8 cellular contexts compared by ENCODE assay signal in the genomic region with DNA sequence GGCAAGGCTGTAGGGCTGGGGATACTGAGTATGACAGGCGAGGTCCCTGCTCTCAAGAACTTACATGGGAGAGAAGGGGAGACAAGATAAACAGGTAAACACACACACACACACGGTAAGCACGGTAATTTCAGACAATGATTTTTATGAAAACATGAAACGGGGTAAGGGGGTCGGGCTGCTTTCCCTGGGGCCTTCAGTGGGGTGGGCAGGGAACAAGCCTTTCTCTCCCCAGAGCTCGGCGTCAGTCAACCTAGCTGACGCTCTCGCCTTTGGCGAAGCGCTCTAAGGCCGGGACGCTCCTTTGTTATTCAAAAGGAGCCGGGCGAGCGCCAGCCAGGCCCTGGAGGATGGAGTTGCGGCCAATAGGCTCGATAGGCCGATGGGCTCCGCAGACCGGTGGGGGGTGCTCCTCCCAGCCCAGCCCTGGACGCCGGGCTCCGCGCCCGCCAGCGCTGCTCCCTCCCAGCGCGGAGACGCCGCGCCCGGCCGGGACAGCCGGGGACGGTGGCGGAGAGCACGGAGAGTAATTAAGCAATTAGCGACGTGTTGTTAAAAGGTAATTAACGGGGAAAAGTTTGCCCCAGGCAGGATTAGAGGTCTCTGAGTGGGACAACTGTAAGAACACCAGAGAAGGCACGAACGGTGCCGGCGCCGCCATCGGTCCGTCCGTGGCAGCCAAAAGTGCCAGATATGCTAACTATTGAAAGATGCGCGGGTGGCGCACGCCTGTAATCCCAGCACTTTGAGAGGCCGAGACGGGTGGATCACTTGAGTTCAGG. TPM values are rescaled to one million over a fixed set of nuclear protein-coding genes. Genes with fewer than 3 reads are reported as not detected.
DNase-seq lines count a peak whose midpoint lies in the region; ATAC-seq and TF ChIP-seq lines count a peak whose summit lies in the region.

No MANE protein-coding gene starts in this region.

- peaks cover 9 to 20% of the 10 kb centered on the region in 2 donors for H3K4me1 ChIP-seq in thyroid gland

- DNase-seq in DMS 273 treated with DMSO at 0.1 percent for 48 hours (lab: John Stamatoyannopoulos, UW) (peak; percentile 35), HuH-7.5 (ENCODE audit: low spot score) (peak; percentile 49), WERI-Rb-1 (peak; percentile 63), erythroblast (lab: John Stamatoyannopoulos, UW) (peak; percentile 66), mesothelial cell of epicardium (ENCODE audit: low spot score in 2 of 2, unreplicated experiment in 2 of 2) (peak in 1 of 2 experiments; percentile 51), thyroid gland (peak; percentile 60 to 71), SIG-M5 (lab: John Stamatoyannopoulos, UW) (no peak)

- no peaks in the 10 kb centered on the region for H3K9me3 Mint-ChIP-seq in mesothelial cell of epicardium

- peaks cover 56% of the 10 kb centered on the region for H3K27me3 Mint-ChIP-seq in mesothelial cell of epicardium (ENCODE audit: low read depth)

- peak overlapping the region; percentile 77 for H3K27ac ChIP-seq in WERI-Rb-1
- peak overlapping the region; percentile 89 to 97 (median 96) for H3K27ac ChIP-seq in thyroid gland

- 3 to 8% methylated on average over 22 to 44 of the region's 55 CpGs for WGBS in thyroid gland, 2 donors

- H3K9me3 ChIP-seq in WERI-Rb-1 (ENCODE audit: severe bottlenecking), result no peaks in the 10 kb centered on the region
- no peaks in the 10 kb centered on the region for H3K9me3 ChIP-seq in thyroid gland

- no peak for TF ChIP-seq POLR2A in erythroblast (IDR thresholded peaks at IDR 0.05; ENCODE audit: low read length)
- no peak for TF ChIP-seq POLR2A in thyroid gland (IDR thresholded peaks at IDR 0.05)

- H3K4me3 Mint-ChIP-seq in mesothelial cell of epicardium, result peak overlapping the region; percentile 74

- H3K4me3 ChIP-seq in WERI-Rb-1 (ENCODE audit: low read depth, low read length) (peak overlapping the region; percentile 68), thyroid gland (replicated peaks in 1 of 3) (peak overlapping the region in 2 of 3 donors; percentile 41 to 64)

- H3K27me3 ChIP-seq in WERI-Rb-1 (ENCODE audit: insufficient read depth, low read depth, severe bottlenecking) (no peaks in the 10 kb centered on the region), thyroid gland (no peaks in the 10 kb centered on the region)

- TF ChIP-seq CTCF in WERI-Rb-1 (IDR thresholded peaks at IDR 0.05; ENCODE audit: low read depth, low read length) (0 out of 2 replicates have a peak, but pooled peaks have one; percentile 9), mesothelial cell of epicardium (IDR thresholded peaks at IDR 0.05; ENCODE audit: unreplicated experiment) (no peak), thyroid gland (IDR thresholded peaks at IDR 0.05) (no peak)

- intact Hi-C loops in thyroid gland (cut with DNase I), result no loop called here

- peaks cover 17% of the 10 kb centered on the region for H3K4me1 Mint-ChIP-seq in mesothelial cell of epicardium

- H3K36me3 ChIP-seq in WERI-Rb-1 (peaks cover 14% of the 10 kb centered on the region), thyroid gland (no peaks in the 10 kb centered on the region)

- no peaks in the 10 kb centered on the region for H3K36me3 Mint-ChIP-seq in mesothelial cell of epicardium

- H3K27ac Mint-ChIP-seq in mesothelial cell of epicardium, result peak overlapping the region; percentile 78

- ATAC-seq in HG02759 (IDR thresholded peaks at IDR 0.05; ENCODE audit: unreplicated experiment), result no peak

RNA-seq across cellular contexts. Expression of a gene that starts 1.0 kb away (rescaled TPM):
- 0.89 to 1.4 TPM (median 1.4 TPM) in 3 replicates for total RNA-seq in mesothelial cell of epicardium
- 1 to 10 TPM; 4.0 to 5.8 (median 4.4) TPM for total RNA-seq in thyroid gland

RNA-seq across cellular contexts. Expression of a gene that starts 15.5 kb away (rescaled TPM):
- total RNA-seq in mesothelial cell of epicardium, result 13.7 to 16.5 TPM (median 14.2 TPM) in 3 replicates
- total RNA-seq in thyroid gland, result 10 to 100 TPM; 15.7 to 32.6 (median 20.8) TPM
